In the genomic region with DNA sequence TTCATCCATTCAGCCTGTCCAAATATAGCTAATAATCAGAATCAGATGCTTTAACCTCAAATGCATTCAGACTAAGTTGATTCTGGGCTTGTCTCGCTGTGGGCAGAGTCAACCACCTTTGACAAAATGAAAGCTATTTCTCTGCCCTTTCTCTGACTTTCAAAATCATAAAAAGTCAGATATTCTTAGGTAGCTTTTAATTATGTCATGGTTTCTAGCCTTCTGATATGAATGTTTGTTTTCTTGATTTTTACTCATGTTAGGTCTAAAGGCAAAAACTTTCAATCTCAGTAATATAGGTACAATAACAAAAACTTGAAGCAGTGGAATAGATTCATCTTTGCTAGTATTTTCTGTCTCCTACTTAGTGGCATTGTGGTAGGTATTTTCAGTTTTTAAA, we compare ENCODE assay signal across 22 cellular contexts. TPM values are rescaled to one million over a fixed set of nuclear protein-coding genes. Genes with fewer than 3 reads are reported as not detected.
DNase-seq lines count a peak whose midpoint lies in the region; ATAC-seq, FAIRE-seq and TF ChIP-seq lines count a peak whose summit lies in the region.
"Had no signal": no experiment of that assay in that cellular context is flagged by ENCODE, and none has a peak within 500 bp of the region (broad histone marks: within the 10 kb centered on the region; RNA-seq: fewer than 3 reads in every experiment).

No MANE protein-coding gene starts in this region.

- H4K20me1 ChIP-seq in SK-N-SH (ENCODE audit: insufficient read depth) (no peaks in the 10 kb centered on the region), endothelial cell of umbilical vein (replicated peaks; ENCODE audit: control insufficient read depth, extremely low read depth, insufficient read depth, low read length) (no peaks in the 10 kb centered on the region)

- H3K9me3 Mint-ChIP-seq in CD8-positive, alpha-beta T cell, result no peaks in the 10 kb centered on the region
- H3K9me3 Mint-ChIP-seq: CD4-positive, alpha-beta memory T cell had no signal

- H3K27ac ChIP-seq in SK-N-SH (ENCODE audit: low read depth in 2 of 2, low read length in 1 of 2), result no peak overlapping the region
- H3K27ac ChIP-seq in A549, result no peak overlapping the region
- no peak overlapping the region for H3K27ac ChIP-seq in endothelial cell of umbilical vein (ENCODE audit: insufficient read depth, low read depth, low read length)
- no peak overlapping the region for H3K27ac ChIP-seq in CD8-positive, alpha-beta T cell (ENCODE audit: low read depth, low read length)
- H3K27ac ChIP-seq: 22Rv1, GM23248 had no signal

- H3K36me3 Mint-ChIP-seq in CD8-positive, alpha-beta T cell, result peaks cover 12% of the 10 kb centered on the region
- H3K36me3 Mint-ChIP-seq: CD4-positive, alpha-beta memory T cell had no signal

- FAIRE-seq in A549 (lab: Jason Lieb, UNC) (peak; percentile 89), endothelial cell of umbilical vein (lab: Jason Lieb, UNC) (peak; percentile 43)
- FAIRE-seq: A204.1, GM19239, H1 had no signal

- ATAC-seq in SK-N-SH treated with all-trans-retinoic acid at 6 μM for 48 hours (peak; percentile 53), A549 (no peak)
- ATAC-seq in CD8-positive, alpha-beta T cell, result no peak

- H3K9me3 ChIP-seq in SK-N-SH (no peaks in the 10 kb centered on the region), A549 (no peaks in the 10 kb centered on the region), endothelial cell of umbilical vein (replicated peaks; ENCODE audit: control insufficient read depth, insufficient read depth, low read length) (no peaks in the 10 kb centered on the region)
- H3K9me3 ChIP-seq in CD8-positive, alpha-beta T cell (ENCODE audit: low read length), result no peaks in the 10 kb centered on the region
- H3K9me3 ChIP-seq: Caco-2 had no signal

- TF ChIP-seq RAD21 in SK-N-SH (IDR thresholded peaks at IDR 0.05; ENCODE audit: low read length), result no peak
- TF ChIP-seq RAD21 in A549 (conservative IDR thresholded peaks at IDR 0.05 in 1 of 2, IDR thresholded peaks at IDR 0.05 in 1 of 2), result no peak

- no peak overlapping the region for H3K4me3 ChIP-seq in SK-N-SH (ENCODE audit: low read depth in 2 of 2, low read length in 1 of 2)
- H3K4me3 ChIP-seq in A549, result no peak overlapping the region
- H3K4me3 ChIP-seq in endothelial cell of umbilical vein (replicated peaks in 1 of 3; ENCODE audit: insufficient read depth in 1 of 3, low read depth in 1 of 3, low read length in 3 of 3), result no peak overlapping the region
- no peak overlapping the region for H3K4me3 ChIP-seq in CD8-positive, alpha-beta T cell (ENCODE audit: low read depth, low read length)
- H3K4me3 ChIP-seq: GM23248 had no signal

- no peaks in the 10 kb centered on the region for H3K4me1 Mint-ChIP-seq in CD8-positive, alpha-beta T cell (ENCODE audit: low read depth)
- H3K4me1 Mint-ChIP-seq: CD4-positive, alpha-beta memory T cell had no signal

- H3K79me2 ChIP-seq in SK-N-SH (ENCODE audit: insufficient read depth) (no peaks in the 10 kb centered on the region), endothelial cell of umbilical vein (ENCODE audit: control insufficient read depth, insufficient read depth, low read length) (no peaks in the 10 kb centered on the region)

- no peak overlapping the region for H3K4me3 Mint-ChIP-seq in CD8-positive, alpha-beta T cell
- H3K4me3 Mint-ChIP-seq: CD4-positive, alpha-beta memory T cell had no signal

- in situ Hi-C loops in GM13977 (cut with MboI; ENCODE audit: low pct_unique_long_range_greater_than_20kb, low sequenced_read_pairs, unreplicated experiment), result no loop called here

- intact Hi-C loops in endothelial cell of umbilical vein (cut with micrococcal nuclease), result no loop called here
- intact Hi-C loops in CD8-positive, alpha-beta T cell (cut with DNase I, micrococcal nuclease), result no loop called here

- H2AFZ ChIP-seq in SK-N-SH (ENCODE audit: low read depth) (no peak overlapping the region), endothelial cell of umbilical vein (ENCODE audit: low read depth, low read length) (no peak overlapping the region)
- H2AFZ ChIP-seq: GM23248 had no signal

- DNase-seq in SK-N-SH, result no peak
- no peak for DNase-seq in A549 (ENCODE audit: low read depth in 1 of 2, low spot score in 1 of 2)
- peak; percentile 20 for DNase-seq in GM13977 (ENCODE audit: low spot score)
- no peak for DNase-seq in endothelial cell of umbilical vein (ENCODE audit: low read depth, low spot score)
- no peak for DNase-seq in T-helper 2 cell
- no peak for DNase-seq in cerebellar nuclear complex (lab: John Stamatoyannopoulos, UW)
- DNase-seq in CD8-positive, alpha-beta T cell, result no peak
- DNase-seq: ACHN; C1 segment of cervical spinal cord; Caco-2; CD4-positive, alpha-beta memory T cell; DMS79; EL; GDM1; GM23248; H7; HCEC 1CT had no signal

- H3F3A ChIP-seq in SK-N-SH (replicated peaks; ENCODE audit: insufficient read depth), result no peaks in the 10 kb centered on the region

- no peak for TF ChIP-seq EP300 in SK-N-SH (IDR thresholded peaks at IDR 0.05; ENCODE audit: borderline replicate concordance in 1 of 2, low read depth in 1 of 2, low read length in 1 of 2)
- no peak for TF ChIP-seq EP300 in A549 (IDR thresholded peaks at IDR 0.05)

- WGBS in SK-N-SH (ENCODE audit: low lambda C conversion rate), result 75% methylated on average over 1 of the region's 1 CpG
- WGBS in A549 (ENCODE audit: missing lambda C conversion rate), result 89% methylated on average over 1 of the region's 1 CpG

- POLR2A ChIA-PET in SK-N-SH (lab: Yijun Ruan, JAX) (no interaction called here), A549 (lab: Yijun Ruan, JAX) (no interaction called here), endothelial cell of umbilical vein (lab: Charles Lee) (no interaction called here)
- POLR2A ChIA-PET in CD8-positive, alpha-beta T cell (lab: Charles Lee), result no interaction called here

- dilution Hi-C loops in endothelial cell of umbilical vein (cut with MboI; ENCODE audit: extremely low pct_ligation_motif_present, low sequenced_read_pairs), result no loop called here

- no peak for TF ChIP-seq CTCF in SK-N-SH (IDR thresholded peaks at IDR 0.05)
- no peak for TF ChIP-seq CTCF in A549 (IDR thresholded peaks at IDR 0.05)
- TF ChIP-seq CTCF in GM13977 (IDR thresholded peaks at IDR 0.05; ENCODE audit: extremely low read depth, insufficient read depth, missing control alignments), result no peak
- TF ChIP-seq CTCF in endothelial cell of umbilical vein (IDR thresholded peaks at IDR 0.05; ENCODE audit: extremely low read depth in 1 of 2, insufficient read depth in 1 of 2, low read depth in 1 of 2, low read length in 2 of 2), result no peak
- TF ChIP-seq CTCF in CD8-positive, alpha-beta T cell (IDR thresholded peaks at IDR 0.05), result no peak

- H3K36me3 ChIP-seq in SK-N-SH (replicated peaks in 1 of 2; ENCODE audit: control insufficient read depth in 1 of 2, insufficient read depth in 2 of 2, low read length in 1 of 2), result no peaks in the 10 kb centered on the region
- no peaks in the 10 kb centered on the region for H3K36me3 ChIP-seq in endothelial cell of umbilical vein (ENCODE audit: control insufficient read depth in 2 of 2, extremely low read depth in 1 of 2, insufficient read depth in 2 of 2, low read length in 2 of 2)
- no peaks in the 10 kb centered on the region for H3K36me3 ChIP-seq in CD8-positive, alpha-beta T cell (ENCODE audit: insufficient read depth, low read length)

- H3K9me2 ChIP-seq in SK-N-SH, result no peaks in the 10 kb centered on the region

- H3K4me2 ChIP-seq in SK-N-SH, result no peak overlapping the region
- H3K4me2 ChIP-seq in A549, result no peak overlapping the region
- H3K4me2 ChIP-seq in endothelial cell of umbilical vein (ENCODE audit: insufficient read depth, low read length), result no peak overlapping the region

- BruUV-seq in endothelial cell of umbilical vein (replicated peaks; lab: Mats Ljungman, UMichigan), result no TSS peak

- H3K9ac ChIP-seq in SK-N-SH (no peak overlapping the region), endothelial cell of umbilical vein (replicated peaks; ENCODE audit: extremely low read depth, insufficient read depth, low read length) (no peak overlapping the region)
- H3K9ac ChIP-seq: GM23248 had no signal

- TF ChIP-seq POLR2A in A549 (IDR thresholded peaks at IDR 0.05; ENCODE audit: low read length) (no peak), endothelial cell of umbilical vein (IDR thresholded peaks at IDR 0.05; ENCODE audit: low read depth, low read length) (no peak)

- no peaks in the 10 kb centered on the region for H3K27me3 Mint-ChIP-seq in CD8-positive, alpha-beta T cell (ENCODE audit: low read depth)
- H3K27me3 Mint-ChIP-seq: CD4-positive, alpha-beta memory T cell had no signal

- CTCF ChIA-PET in SK-N-SH (lab: Yijun Ruan, JAX), result interaction anchor here (1.0 to 2.2 kb wide), 5 partner anchors 38 to 888 kb away, joined by 3 to 6 read pairs (median 4); no protein-coding TSS in a partner anchor
- CTCF ChIA-PET in A549 (lab: Yijun Ruan, JAX), result interaction anchor here (0.8 to 2.4 kb wide), 4 partner anchors 13 to 342 kb away, joined by 3 to 8 read pairs (median 3); no protein-coding TSS in a partner anchor
- CTCF ChIA-PET in endothelial cell of umbilical vein (lab: Charles Lee), result interaction anchor here (0.7 to 1.4 kb wide), 4 partner anchors 8 to 47 kb away, joined by 3 to 4 read pairs (median 3); a partner anchor contains a TSS
- CTCF ChIA-PET in CD8-positive, alpha-beta T cell (lab: Charles Lee), result interaction anchor here (0.6 kb wide), 1 partner anchor 39 kb away, joined by 3 read pairs; no protein-coding TSS in a partner anchor

- no peak overlapping the region for H3K27ac Mint-ChIP-seq in CD8-positive, alpha-beta T cell
- H3K27ac Mint-ChIP-seq: CD4-positive, alpha-beta memory T cell had no signal

- H3K27me3 ChIP-seq in SK-N-SH (ENCODE audit: insufficient read depth), result no peaks in the 10 kb centered on the region
- H3K27me3 ChIP-seq in endothelial cell of umbilical vein (ENCODE audit: control insufficient read depth in 2 of 2, insufficient read depth in 2 of 2, low read length in 2 of 2), result no peaks in the 10 kb centered on the region
- no peaks in the 10 kb centered on the region for H3K27me3 ChIP-seq in CD8-positive, alpha-beta T cell (ENCODE audit: insufficient read depth, low read length)

- H3K4me1 ChIP-seq in SK-N-SH (ENCODE audit: control insufficient read depth in 1 of 2, insufficient read depth in 2 of 2, low read depth in 1 of 2, low read length in 1 of 2) (no peaks in the 10 kb centered on the region; a peak in 1 of 4 replicates), A549 (no peaks in the 10 kb centered on the region), endothelial cell of umbilical vein (ENCODE audit: control insufficient read depth, extremely low read depth, insufficient read depth, low read length) (no peaks in the 10 kb centered on the region)
- H3K4me1 ChIP-seq in CD8-positive, alpha-beta T cell (ENCODE audit: insufficient read depth, low read length), result no peaks in the 10 kb centered on the region
- H3K4me1 ChIP-seq: Caco-2 had no signal

- no peaks in the 10 kb centered on the region for H3K9me1 ChIP-seq in endothelial cell of umbilical vein (replicated peaks; ENCODE audit: control insufficient read depth, extremely low read depth, insufficient read depth, low read length)

RNA-seq across cellular contexts. Expression of a gene that starts 25.3 kb away (rescaled TPM):
- polyA plus RNA-seq in SK-N-SH (2012; rRNA removed), result 2.9 and 4.0 TPM in 2 replicates
- 3.7 and 4.3 TPM in 2 replicates for polyA plus RNA-seq in SK-N-SH (2012; cell fraction: cytosol; rRNA removed)
- 3.7 and 4.1 TPM in 2 replicates for polyA plus RNA-seq in SK-N-SH (2012; cell fraction: nucleus; rRNA removed)
- polyA plus RNA-seq in A549 (2011; rRNA removed), result 3.7 and 5.9 TPM in 2 replicates
- 6.8 and 9.3 TPM in 2 replicates for polyA plus RNA-seq in A549 (2012; cell fraction: cytosol; rRNA removed)
- 4.2 and 7.0 TPM in 2 replicates for polyA plus RNA-seq in A549 (2012; cell fraction: nucleus; rRNA removed)
- 3.6 to 3.7 TPM (median 3.6 TPM) in 3 replicates for polyA plus RNA-seq in A549 (2017; fragmentation: RNase III; extraction: RNeasy Plus Mini Kit Qiagen cat#74134 plus additional on column Dnase treatment)
- polyA minus RNA-seq in A549 (2011; rRNA and poly(A)+ RNA removed), result 3.1 and 4.4 TPM in 2 replicates
- 3.7 and 4.1 TPM in 2 replicates for total RNA-seq in endothelial cell of umbilical vein
- polyA plus RNA-seq in endothelial cell of umbilical vein, result 3.2 and 3.5 TPM in 2 replicates
- 1.6 and 1.9 TPM in 2 replicates for polyA plus RNA-seq in endothelial cell of umbilical vein (2011; cell fraction: cytosol; rRNA removed)
- polyA plus RNA-seq in endothelial cell of umbilical vein (2011; cell fraction: nucleus; rRNA removed), result 2.2 and 2.7 TPM in 2 replicates
- polyA plus RNA-seq in endothelial cell of umbilical vein (2012), result 2.2 and 3.1 TPM in 2 replicates
- polyA minus RNA-seq in endothelial cell of umbilical vein, result 1.4 and 1.9 TPM in 2 replicates
- polyA minus RNA-seq in endothelial cell of umbilical vein (2011; cell fraction: cytosol; rRNA and poly(A)+ RNA removed), result 1.5 TPM
- polyA minus RNA-seq in endothelial cell of umbilical vein (2011; cell fraction: nucleus; rRNA and poly(A)+ RNA removed), result 5.2 and 6.9 TPM in 2 replicates
- 10 to 100 TPM; 11.2 to 14.4 TPM for total RNA-seq in CD8-positive, alpha-beta T cell

RNA-seq across cellular contexts. Expression of a gene that starts 46.9 kb away (rescaled TPM):
- polyA plus RNA-seq in SK-N-SH (2012; rRNA removed), result 3.8 and 6.2 TPM in 2 replicates
- polyA plus RNA-seq in SK-N-SH (2012; cell fraction: cytosol; rRNA removed), result 6.8 and 7.8 TPM in 2 replicates
- 9.2 and 10.9 TPM in 2 replicates for polyA plus RNA-seq in SK-N-SH (2012; cell fraction: nucleus; rRNA removed)
- polyA plus RNA-seq in A549 (2011; rRNA removed), result 7.8 and 9.2 TPM in 2 replicates
- polyA plus RNA-seq in A549 (2012; cell fraction: cytosol; rRNA removed), result 5.7 and 7.8 TPM in 2 replicates
- polyA plus RNA-seq in A549 (2012; cell fraction: nucleus; rRNA removed), result 7.8 and 8.1 TPM in 2 replicates
- polyA plus RNA-seq in A549 (2017; fragmentation: RNase III; extraction: RNeasy Plus Mini Kit Qiagen cat#74134 plus additional on column Dnase treatment), result 10.2 to 12.2 TPM (median 11.0 TPM) in 3 replicates
- 11.4 and 13.8 TPM in 2 replicates for polyA minus RNA-seq in A549 (2011; rRNA and poly(A)+ RNA removed)
- 24.2 and 24.7 TPM in 2 replicates for total RNA-seq in endothelial cell of umbilical vein
- polyA plus RNA-seq in endothelial cell of umbilical vein, result 4.9 and 5.6 TPM in 2 replicates
- 5.8 and 6.2 TPM in 2 replicates for polyA plus RNA-seq in endothelial cell of umbilical vein (2011; cell fraction: cytosol; rRNA removed)
- polyA plus RNA-seq in endothelial cell of umbilical vein (2011; cell fraction: nucleus; rRNA removed), result 12.1 and 12.6 TPM in 2 replicates
- 12.8 and 13.0 TPM in 2 replicates for polyA plus RNA-seq in endothelial cell of umbilical vein (2012)
- 7.5 and 9.6 TPM in 2 replicates for polyA minus RNA-seq in endothelial cell of umbilical vein
- polyA minus RNA-seq in endothelial cell of umbilical vein (2011; cell fraction: cytosol; rRNA and poly(A)+ RNA removed), result 8.2 TPM
- 26.5 and 39.8 TPM in 2 replicates for polyA minus RNA-seq in endothelial cell of umbilical vein (2011; cell fraction: nucleus; rRNA and poly(A)+ RNA removed)
- 10 to 100 TPM; 20.5 to 21.2 TPM for total RNA-seq in CD8-positive, alpha-beta T cell
